ENCODE assay signal across 26 cellular contexts in genomic region chr12:105850103-105850968, GRCh38.
DNase-seq lines count a peak whose midpoint lies in the region; TF ChIP-seq lines count a peak whose summit lies in the region.
"Had no signal": no experiment of that assay in that cellular context is flagged by ENCODE, and none has a peak within 500 bp of the region (broad histone marks: within the 10 kb centered on the region; RNA-seq: fewer than 3 reads in every experiment).

No MANE protein-coding gene starts in this region.

- WGBS in GM23248 (ENCODE audit: low coverage in 1 of 2, low lambda C conversion rate in 2 of 2, missing lambda C conversion rate in 2 of 2), 2 experiments = 48 to 49% methylated on average over 6 of the region's 6 CpGs

- H3K9ac ChIP-seq in GM23248 = no peak overlapping the region
- H3K9ac ChIP-seq: BLaER1 treated with 17β-estradiol and CSF1 and Interleukin-3, amounts not matched to agents 10 nM and 100 nM had no signal

- H3K36me3 ChIP-seq in GM23248 (ENCODE audit: low read depth) (no peaks in the 10 kb centered on the region), brain microvascular endothelial cell (replicated peaks) (no peaks in the 10 kb centered on the region)
- H3K36me3 ChIP-seq: BLaER1 treated with 17β-estradiol and CSF1 and Interleukin-3, amounts not matched to agents 10 nM and 100 nM; HAP-1 had no signal

- DNase-seq in GM23248 = peak; percentile 12
- DNase-seq in SK-N-DZ (ENCODE audit: low spot score) = peak; percentile 13
- peak; percentile 38 for DNase-seq in brain microvascular endothelial cell
- DNase-seq in fibroblast of pulmonary artery (ENCODE audit: low read depth) = peak; percentile 31
- DNase-seq in SHP77 (lab: John Stamatoyannopoulos, UW) = no peak
- DNase-seq in NCI-H524 (lab: John Stamatoyannopoulos, UW) = no peak
- no peak for DNase-seq in C1 segment of cervical spinal cord (lab: John Stamatoyannopoulos, UW)
- DNase-seq: CD8-positive, alpha-beta T cell; DMS 273 treated with DMSO at 0.1 percent for 48 hours; DMS79 treated with DMSO at 0.1 percent for 48 hours; GF-D8; GOT3; HFFc6; KBM-7; MV-4-11; NCI-H1105; NCI-H1436 treated with DMSO at 0.1 percent for 48 hours; NCI-H187 treated with DMSO at 0.1 percent for 48 hours; NCI-H345; NCI-H510A treated with DMSO at 0.1 percent for 48 hours; NCI-H774; SHP77 treated with DMSO at 0.1 percent for 48 hours had no signal

- no peaks in the 10 kb centered on the region for H3K79me2 ChIP-seq in GM23248 (ENCODE audit: insufficient read depth)

- no peak overlapping the region for H3K27ac ChIP-seq in GM23248
- H3K27ac ChIP-seq in brain microvascular endothelial cell = no peak overlapping the region
- H3K27ac ChIP-seq: BLaER1 treated with 17β-estradiol and CSF1 and Interleukin-3, amounts not matched to agents 10 nM and 100 nM; RWPE1; SK-N-MC had no signal

- H3K9me2 ChIP-seq in GM23248 (ENCODE audit: insufficient read depth) = no peaks in the 10 kb centered on the region

- H3K4me3 ChIP-seq in GM23248 = no peak overlapping the region
- H3K4me3 ChIP-seq in brain microvascular endothelial cell (ENCODE audit: low read depth, low read length) = no peak overlapping the region
- no peak overlapping the region for H3K4me3 ChIP-seq in fibroblast of pulmonary artery (replicated peaks; ENCODE audit: low read depth, low read length)
- H3K4me3 ChIP-seq: BLaER1 treated with 17β-estradiol and CSF1 and Interleukin-3, amounts not matched to agents 10 nM and 100 nM; HAP-1; SK-N-MC had no signal

- H2AFZ ChIP-seq in GM23248 = no peak overlapping the region

- H3K9me3 ChIP-seq in GM23248 (ENCODE audit: low read depth) = no peaks in the 10 kb centered on the region
- H3K9me3 ChIP-seq: HAP-1 had no signal

- no peaks in the 10 kb centered on the region for H4K20me1 ChIP-seq in GM23248 (ENCODE audit: insufficient read depth)
- H4K20me1 ChIP-seq: BLaER1 treated with 17β-estradiol and CSF1 and Interleukin-3, amounts not matched to agents 10 nM and 100 nM had no signal

- H3F3A ChIP-seq in GM23248 (ENCODE audit: insufficient read depth) = no peaks in the 10 kb centered on the region

- no peaks in the 10 kb centered on the region; the same call in 1 of the 2 replicates for H3K4me1 ChIP-seq in GM23248 (ENCODE audit: insufficient read depth)
- H3K4me1 ChIP-seq: BLaER1 treated with 17β-estradiol and CSF1 and Interleukin-3, amounts not matched to agents 10 nM and 100 nM; HAP-1 had no signal

- H3K27me3 ChIP-seq in GM23248 (replicated peaks; ENCODE audit: insufficient read depth) = no peaks in the 10 kb centered on the region
- no peaks in the 10 kb centered on the region for H3K27me3 ChIP-seq in brain microvascular endothelial cell (replicated peaks)
- H3K27me3 ChIP-seq: BLaER1 treated with 17β-estradiol and CSF1 and Interleukin-3, amounts not matched to agents 10 nM and 100 nM had no signal

- TF ChIP-seq CTCF in brain microvascular endothelial cell (IDR thresholded peaks at IDR 0.05; ENCODE audit: low read depth, low read length, missing control alignments) = no peak
- TF ChIP-seq CTCF in fibroblast of pulmonary artery (IDR thresholded peaks at IDR 0.05; ENCODE audit: low read length, missing control alignments) = no peak

- no peak overlapping the region for H3K4me2 ChIP-seq in GM23248 (ENCODE audit: unreplicated experiment)
- H3K4me2 ChIP-seq: BLaER1 treated with 17β-estradiol and CSF1 and Interleukin-3, amounts not matched to agents 10 nM and 100 nM had no signal

- in situ Hi-C loops in GM23248 (cut with MboI) (no loop called here), brain microvascular endothelial cell (cut with HindIII; ENCODE audit: low pct_ligation_motif_present, low sequenced_read_pairs) (no loop called here)

Comparison
In these comparisons a context has a peak if more than half of its experiments do, and no peak if none do; other contexts are left out.
1. DNase-seq: peak in GM23248 (single experiment), SK-N-DZ (single experiment), brain microvascular endothelial cell (single experiment) and fibroblast of pulmonary artery (single experiment); none in SHP77 (0 of 2), NCI-H524 (0 of 2) and C1 segment of cervical spinal cord (0 of 14).